Comparison of ENCODE assay signal across 1 cellular context in genomic region chr4:1869530-1870327, GRCh38.
TF ChIP-seq lines count a peak whose summit lies in the region.

No MANE protein-coding gene starts in this region.

TF ChIP-seq in GM12878, 131 proteins besides CTCF, POLR2A, EP300 and RAD21:
- TF ChIP-seq FOXK2 (IDR thresholded peaks at IDR 0.05), result no peak
- no peak for TF ChIP-seq TCF3 (IDR thresholded peaks at IDR 0.05; ENCODE audit: borderline replicate concordance, insufficient read depth, low read depth, low read length)
- TF ChIP-seq RBBP5 (conservative IDR thresholded peaks at IDR 0.05), result no peak
- TF ChIP-seq ATF7 (IDR thresholded peaks at IDR 0.05; ENCODE audit: low read depth), result no peak
- no peak for TF ChIP-seq KDM1A (IDR thresholded peaks at IDR 0.05; ENCODE audit: borderline replicate concordance)
- TF ChIP-seq WRNIP1 (IDR thresholded peaks at IDR 0.05; ENCODE audit: borderline replicate concordance, low read depth, low read length), result no peak
- TF ChIP-seq MLLT1 (IDR thresholded peaks at IDR 0.05), result no peak
